Comparison of ENCODE assay signal across 32 cellular contexts in the genomic region with DNA sequence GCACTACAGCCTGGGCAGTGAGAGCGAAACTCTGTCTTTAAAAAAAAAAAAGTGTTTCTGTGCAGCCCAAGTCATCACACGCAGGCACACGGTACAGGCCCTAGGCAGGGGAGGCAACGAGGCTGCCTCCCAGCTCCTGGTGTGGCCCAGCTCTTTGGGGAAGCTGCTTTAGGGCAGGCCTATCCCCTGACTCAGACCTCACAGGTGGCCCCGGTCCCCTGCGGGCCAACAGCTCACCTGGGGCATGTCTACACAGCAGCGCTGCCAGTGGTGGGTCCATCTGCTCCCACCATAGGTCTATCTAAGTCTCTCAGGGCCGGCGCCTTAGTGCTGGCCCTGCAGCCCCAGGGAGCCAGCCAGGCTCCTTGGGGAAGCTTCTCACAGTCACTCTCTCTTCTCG. TPM values are rescaled to one million over a fixed set of nuclear protein-coding genes. Genes with fewer than 3 reads are reported as not detected.
"Had no signal": no experiment of that assay in that cellular context is flagged by ENCODE, and none has a peak within 500 bp of the region (broad histone marks: within the 10 kb centered on the region; RNA-seq: fewer than 3 reads in every experiment).

No MANE protein-coding gene starts in this region.

- H3K36me3 Mint-ChIP-seq: activated CD8-positive, alpha-beta memory T cell treated with anti-CD3 and anti-CD28 coated beads, Interleukin-2, amount 10 ng/mL, durations not matched to agents 7 days and 5 days; activated naive CD8-positive, alpha-beta T cell; stimulated activated effector memory CD8-positive, alpha-beta T cell treated with anti-CD3 and anti-CD28 coated beads, Interleukin-12 subunit alpha, Interleukin-12 subunit beta, amount 100 ng/mL, for 72 hours had no signal

- H3K9me3 Mint-ChIP-seq: activated B cell treated with CpG ODN at 0.5 μM for 24 hours; activated T-cell treated with anti-CD3 and anti-CD28 coated beads, Interleukin-2, amount 50 U/mL, for 72 hours; nephron; stimulated activated effector memory CD8-positive, alpha-beta T cell treated with anti-CD3 and anti-CD28 coated beads, Interleukin-12 subunit alpha, Interleukin-12 subunit beta, amount 100 ng/mL, for 72 hours; stimulated activated naive CD8-positive, alpha-beta T cell treated with anti-CD3 and anti-CD28 coated beads, Interleukin-15, Interleukin-2, amounts not matched to agents 100 ng/mL and 50 ng/mL, for 24 hours had no signal

- H3K4me1 ChIP-seq: gastroesophageal sphincter, upper lobe of left lung, vagina had no signal

- H2AFZ ChIP-seq: hepatocyte had no signal

- H3K4me2 ChIP-seq: hepatocyte had no signal

- H3K4me1 Mint-ChIP-seq: activated B cell treated with CpG ODN at 0.5 μM for 24 hours; activated CD8-positive, alpha-beta memory T cell treated with anti-CD3 and anti-CD28 coated beads, Interleukin-2, amount 10 ng/mL, durations not matched to agents 7 days and 5 days; nephron; stimulated activated effector memory CD8-positive, alpha-beta T cell treated with anti-CD3 and anti-CD28 coated beads, Interleukin-12 subunit alpha, Interleukin-12 subunit beta, amount 100 ng/mL, for 72 hours had no signal

- H3K27me3 ChIP-seq: hepatocyte, ovary, upper lobe of left lung, vagina had no signal

- FAIRE-seq: colon, small intestine had no signal

- H3K79me2 ChIP-seq: hepatocyte had no signal

- ATAC-seq: activated CD8-positive, alpha-beta memory T cell treated with anti-CD3 and anti-CD28 coated beads, Interleukin-2, amount 10 ng/mL, durations not matched to agents 7 days and 5 days; activated CD8-positive, alpha-beta T cell treated with anti-CD3 and anti-CD28 coated beads, Interleukin-2, amount 10 ng/mL, durations not matched to agents 7 days and 5 days; activated T-cell treated with anti-CD3 and anti-CD28 coated beads, Interleukin-2, amount 50 U/mL, for 72 hours; gastroesophageal sphincter; left cardiac atrium; left ventricle myocardium superior; sciatic nerve; stimulated activated effector memory CD8-positive, alpha-beta T cell treated with anti-CD3 and anti-CD28 coated beads, Interleukin-12 subunit alpha, Interleukin-12 subunit beta, amount 100 ng/mL, for 72 hours had no signal

- H3K36me3 ChIP-seq: gastroesophageal sphincter, neutrophil, ovary, upper lobe of left lung, vagina had no signal

- H3K4me3 ChIP-seq: gastroesophageal sphincter, hepatocyte, ovary, upper lobe of left lung, vagina had no signal

- H3K9me3 ChIP-seq: gastroesophageal sphincter, neutrophil, ovary, upper lobe of left lung, vagina had no signal

- DNase-seq: activated B cell treated with CpG ODN at 0.5 μM for 24 hours; activated CD8-positive, alpha-beta memory T cell treated with anti-CD3 and anti-CD28 coated beads, Interleukin-2, amount 10 ng/mL, durations not matched to agents 7 days and 5 days; activated CD8-positive, alpha-beta T cell treated with anti-CD3 and anti-CD28 coated beads, Interleukin-2, amount 10 ng/mL, durations not matched to agents 7 days and 5 days; activated naive CD4-positive, alpha-beta T cell; activated T-cell treated with anti-CD3 and anti-CD28 coated beads, Interleukin-2, amount 50 U/mL, for 72 hours; anterior cingulate cortex; dermis blood vessel endothelial cell; effector CD4-positive, alpha-beta T cell; islet precursor cell; left cardiac atrium; left ventricle myocardium superior; mammary epithelial cell; ovary; small intestine; stimulated activated CD4-positive, alpha-beta T cell treated with anti-CD3 and anti-CD28 coated beads, Interleukin-4, amount 100 ng/mL, for 24 hours; T1000; upper lobe of left lung had no signal

- H3K4me3 Mint-ChIP-seq: activated B cell treated with CpG ODN at 0.5 μM for 24 hours; activated CD8-positive, alpha-beta memory T cell treated with anti-CD3 and anti-CD28 coated beads, Interleukin-2, amount 10 ng/mL, durations not matched to agents 7 days and 5 days; activated CD8-positive, alpha-beta T cell treated with anti-CD3 and anti-CD28 coated beads, Interleukin-2, amount 10 ng/mL, durations not matched to agents 7 days and 5 days; activated naive CD8-positive, alpha-beta T cell; activated T-cell treated with anti-CD3 and anti-CD28 coated beads, Interleukin-2, amount 50 U/mL, for 72 hours; nephron; stimulated activated effector memory CD8-positive, alpha-beta T cell treated with anti-CD3 and anti-CD28 coated beads, Interleukin-12 subunit alpha, Interleukin-12 subunit beta, amount 100 ng/mL, for 72 hours; stimulated activated naive CD8-positive, alpha-beta T cell treated with anti-CD3 and anti-CD28 coated beads, Interleukin-15, Interleukin-2, amounts not matched to agents 100 ng/mL and 50 ng/mL, for 24 hours had no signal

- H3K27ac Mint-ChIP-seq: activated B cell treated with CpG ODN at 0.5 μM for 24 hours; activated CD8-positive, alpha-beta memory T cell treated with anti-CD3 and anti-CD28 coated beads, Interleukin-2, amount 10 ng/mL, durations not matched to agents 7 days and 5 days; activated CD8-positive, alpha-beta T cell treated with anti-CD3 and anti-CD28 coated beads, Interleukin-2, amount 10 ng/mL, durations not matched to agents 7 days and 5 days; activated naive CD8-positive, alpha-beta T cell; activated T-cell treated with anti-CD3 and anti-CD28 coated beads, Interleukin-2, amount 50 U/mL, for 72 hours; nephron; progenitor cell of endocrine pancreas; stimulated activated effector memory CD8-positive, alpha-beta T cell treated with anti-CD3 and anti-CD28 coated beads, Interleukin-12 subunit alpha, Interleukin-12 subunit beta, amount 100 ng/mL, for 72 hours; stimulated activated naive CD8-positive, alpha-beta T cell treated with anti-CD3 and anti-CD28 coated beads, Interleukin-15, Interleukin-2, amounts not matched to agents 100 ng/mL and 50 ng/mL, for 24 hours had no signal

- H3K27ac ChIP-seq: gastroesophageal sphincter, hepatocyte, neutrophil, ovary, upper lobe of left lung, vagina had no signal

RNA-seq across cellular contexts. Expression of gene ZAN, which starts 31.4 kb away (rescaled TPM):
- total RNA-seq: activated B cell treated with CpG ODN at 0.5 μM for 24 hours; activated CD8-positive, alpha-beta memory T cell treated with anti-CD3 and anti-CD28 coated beads, Interleukin-2, amount 10 ng/mL, durations not matched to agents 7 days and 5 days; activated CD8-positive, alpha-beta T cell treated with anti-CD3 and anti-CD28 coated beads, Interleukin-2, amount 10 ng/mL, durations not matched to agents 7 days and 5 days; activated T-cell treated with anti-CD3 and anti-CD28 coated beads, Interleukin-2, amount 50 U/mL, for 72 hours; dermis blood vessel endothelial cell; epithelial cell of proximal tubule; gastroesophageal sphincter; hepatocyte; left cardiac atrium; left ventricle myocardium superior; mammary epithelial cell; mucosa of gallbladder; ovary; progenitor cell of endocrine pancreas; renal cortical epithelial cell; sciatic nerve; subcutaneous adipose tissue; upper lobe of left lung; vagina had no signal
- polyA plus RNA-seq: hepatocyte, mammary epithelial cell, ovary, small intestine had no signal

RNA-seq across cellular contexts. Expression of gene EPO, which starts 44.6 kb away (rescaled TPM):
- total RNA-seq: activated B cell treated with CpG ODN at 0.5 μM for 24 hours; activated CD8-positive, alpha-beta memory T cell treated with anti-CD3 and anti-CD28 coated beads, Interleukin-2, amount 10 ng/mL, durations not matched to agents 7 days and 5 days; activated CD8-positive, alpha-beta T cell treated with anti-CD3 and anti-CD28 coated beads, Interleukin-2, amount 10 ng/mL, durations not matched to agents 7 days and 5 days; dermis blood vessel endothelial cell; epithelial cell of proximal tubule; gastroesophageal sphincter; left cardiac atrium; left ventricle myocardium superior; mammary epithelial cell; mucosa of gallbladder; renal cortical epithelial cell; sciatic nerve; subcutaneous adipose tissue; vagina had no signal
- polyA plus RNA-seq: hepatocyte, mammary epithelial cell had no signal
